Comparison of ENCODE assay signal across 8 cellular contexts in the genomic region with DNA sequence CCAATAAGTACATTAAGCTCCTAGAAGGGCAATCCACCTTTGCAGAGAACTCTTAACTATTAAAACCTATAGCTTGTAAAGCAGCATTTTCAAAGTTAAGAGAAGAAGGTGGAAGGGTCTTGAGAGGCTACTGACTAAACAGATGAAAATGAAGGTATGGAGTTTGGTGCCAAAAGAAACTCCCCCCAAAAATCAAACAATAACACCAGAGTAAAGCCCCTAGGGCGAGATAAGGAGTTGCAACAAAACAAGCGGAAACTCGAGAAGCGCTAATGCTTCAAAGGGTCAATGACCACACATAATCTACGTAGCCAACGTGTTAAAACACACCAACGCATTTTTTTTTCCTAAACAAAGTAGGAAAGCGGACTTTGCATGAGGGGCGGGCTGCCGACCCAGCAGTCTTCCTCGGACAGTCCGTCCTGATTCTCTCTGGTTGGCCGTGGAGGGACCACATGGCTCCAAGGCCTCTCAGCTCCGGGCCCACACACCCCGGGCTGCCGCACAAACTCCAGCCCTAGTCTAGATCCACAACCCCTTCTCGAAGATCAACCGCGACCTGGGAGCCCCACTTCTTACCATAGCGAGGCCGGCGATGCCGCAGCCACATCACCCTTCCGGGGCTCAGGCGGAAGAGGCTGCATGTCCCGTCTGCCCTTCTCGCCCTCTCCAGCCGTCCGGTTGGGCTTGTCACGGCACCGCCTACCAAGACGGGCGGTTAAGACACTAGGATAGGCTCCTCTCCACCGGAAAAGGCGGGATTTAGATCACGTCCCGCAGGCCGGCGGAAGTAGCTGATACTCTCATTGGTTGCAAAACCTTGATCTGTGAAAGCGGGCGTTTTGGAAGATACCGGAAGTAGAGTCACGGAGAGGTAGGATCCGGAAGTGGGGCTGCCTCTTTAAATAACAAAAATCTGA. TPM values are rescaled to one million over a fixed set of nuclear protein-coding genes. Genes with fewer than 3 reads are reported as not detected.
DNase-seq lines count a peak whose midpoint lies in the region; ATAC-seq and TF ChIP-seq lines count a peak whose summit lies in the region.

A gene with protein sequence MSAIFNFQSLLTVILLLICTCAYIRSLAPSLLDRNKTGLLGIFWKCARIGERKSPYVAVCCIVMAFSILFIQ (minus strand): TSS at position 653 of the 920 bp plus-strand sequence. CDS start 71 bp downstream, at position 582.
A gene (plus strand): TSS at position 806 of the 920 bp plus-strand sequence. CDS start 27,373 bp downstream, outside the sequence.

- peak within 1 kb of the TSS; percentile 98 for H3K4me3 Mint-ChIP-seq in activated CD4-positive, alpha-beta T cell treated with anti-CD3 and anti-CD28 coated beads for 36 hours

- TF ChIP-seq CTCF in choroid plexus epithelial cell (conservative IDR thresholded peaks at IDR 0.05; ENCODE audit: low read depth, low read length) (no peak), kidney epithelial cell (IDR thresholded peaks at IDR 0.05; ENCODE audit: insufficient read depth, low read length, poor library complexity, severe bottlenecking) (no peak)

- H3K36me3 ChIP-seq in kidney epithelial cell (ENCODE audit: control insufficient read depth, insufficient read depth, low read length) = no peaks in the 10 kb centered on the region

- H3K4me3 ChIP-seq in choroid plexus epithelial cell (ENCODE audit: low read depth, low read length) (peak within 1 kb of the TSS; percentile 76), kidney epithelial cell (ENCODE audit: low read depth, low read length) (peak within 1 kb of the TSS; percentile 90)

- H3K27me3 Mint-ChIP-seq in activated CD4-positive, alpha-beta T cell treated with anti-CD3 and anti-CD28 coated beads for 36 hours = no peaks in the 10 kb centered on the region

- peaks cover 38% of the 10 kb centered on the region for H3K36me3 Mint-ChIP-seq in activated CD4-positive, alpha-beta T cell treated with anti-CD3 and anti-CD28 coated beads for 36 hours (ENCODE audit: low read depth)

- intact Hi-C loops in activated CD4-positive, alpha-beta T cell treated with anti-CD3 and anti-CD28 coated beads for 36 hours (cut with DNase I, micrococcal nuclease) = loop anchor here (1.0 to 10.0 kb wide), 6 partner anchors 396 to 1782 kb away; a partner anchor contains a TSS

- CTCF ChIA-PET in activated CD4-positive, alpha-beta T cell treated with anti-CD3 and anti-CD28 coated beads for 36 hours (lab: Charles Lee) = interaction anchor here (0.7 kb wide), 1 partner anchor 409 kb away, joined by 3 read pairs; no protein-coding TSS in a partner anchor

- H3K27ac Mint-ChIP-seq in activated CD4-positive, alpha-beta T cell treated with anti-CD3 and anti-CD28 coated beads for 36 hours = peak within 1 kb of the TSS; percentile 98

- H3K9me3 Mint-ChIP-seq in activated CD4-positive, alpha-beta T cell treated with anti-CD3 and anti-CD28 coated beads for 36 hours (ENCODE audit: low read depth) = no peaks in the 10 kb centered on the region

- POLR2A ChIA-PET in activated CD4-positive, alpha-beta T cell treated with anti-CD3 and anti-CD28 coated beads for 36 hours (lab: Charles Lee) = interaction anchor here (0.6 kb wide), 1 partner anchor 13 kb away, joined by 3 read pairs; no protein-coding TSS in a partner anchor

- peak; percentile 98 for ATAC-seq in HG03442 (IDR thresholded peaks at IDR 0.05; ENCODE audit: unreplicated experiment)
- peak; percentile 100 for ATAC-seq in activated CD4-positive, alpha-beta T cell treated with anti-CD3 and anti-CD28 coated beads for 36 hours

- H3K4me1 Mint-ChIP-seq in activated CD4-positive, alpha-beta T cell treated with anti-CD3 and anti-CD28 coated beads for 36 hours = peaks cover 51% of the 10 kb centered on the region

- peak; percentile 100 for DNase-seq in Ammon's horn (ENCODE audit: low spot score)
- DNase-seq in GM19238 (ENCODE audit: insufficient read length, low spot score) = peak; percentile 81
- peak; percentile 94 to 98 for DNase-seq in NCI-H524 (lab: John Stamatoyannopoulos, UW)
- peak; percentile 95 for DNase-seq in activated CD4-positive, alpha-beta T cell treated with anti-CD3 and anti-CD28 coated beads for 36 hours
- peak; percentile 99 for DNase-seq in choroid plexus epithelial cell (ENCODE audit: low read depth)
- peak; percentile 97 for DNase-seq in kidney epithelial cell (ENCODE audit: low read depth)
- DNase-seq in stimulated activated CD4-positive, alpha-beta T cell treated with anti-CD3 and anti-CD28 coated beads, Interleukin-15, amount 100 ng/mL, for 48 hours (ENCODE audit: low read depth in 2 of 2) = peak; percentile 89 to 93

- H3K27me3 ChIP-seq in kidney epithelial cell (ENCODE audit: control insufficient read depth, insufficient read depth, low read length) = no peaks in the 10 kb centered on the region

RNA-seq across cellular contexts. Expression of the first gene that starts in this region (rescaled TPM):
- 10 to 100 TPM; 32.7 to 70.9 TPM for total RNA-seq in activated CD4-positive, alpha-beta T cell treated with anti-CD3 and anti-CD28 coated beads for 36 hours
- total RNA-seq in kidney epithelial cell = 40.2 and 46.0 TPM in 2 replicates

RNA-seq across cellular contexts. Expression of the second gene that starts in this region (rescaled TPM):
- total RNA-seq in activated CD4-positive, alpha-beta T cell treated with anti-CD3 and anti-CD28 coated beads for 36 hours = 10 to 100 TPM; 13.7 to 16.9 TPM
- total RNA-seq in kidney epithelial cell = 7.6 and 7.8 TPM in 2 replicates

Comparison
In these comparisons a context has a peak if more than half of its experiments do, and no peak if none do; other contexts are left out.
1. Peak in every context shown above with its lines: DNase-seq, ATAC-seq and H3K4me3 ChIP-seq.